Comparison of ENCODE assay signal across 26 cellular contexts in the genomic region with DNA sequence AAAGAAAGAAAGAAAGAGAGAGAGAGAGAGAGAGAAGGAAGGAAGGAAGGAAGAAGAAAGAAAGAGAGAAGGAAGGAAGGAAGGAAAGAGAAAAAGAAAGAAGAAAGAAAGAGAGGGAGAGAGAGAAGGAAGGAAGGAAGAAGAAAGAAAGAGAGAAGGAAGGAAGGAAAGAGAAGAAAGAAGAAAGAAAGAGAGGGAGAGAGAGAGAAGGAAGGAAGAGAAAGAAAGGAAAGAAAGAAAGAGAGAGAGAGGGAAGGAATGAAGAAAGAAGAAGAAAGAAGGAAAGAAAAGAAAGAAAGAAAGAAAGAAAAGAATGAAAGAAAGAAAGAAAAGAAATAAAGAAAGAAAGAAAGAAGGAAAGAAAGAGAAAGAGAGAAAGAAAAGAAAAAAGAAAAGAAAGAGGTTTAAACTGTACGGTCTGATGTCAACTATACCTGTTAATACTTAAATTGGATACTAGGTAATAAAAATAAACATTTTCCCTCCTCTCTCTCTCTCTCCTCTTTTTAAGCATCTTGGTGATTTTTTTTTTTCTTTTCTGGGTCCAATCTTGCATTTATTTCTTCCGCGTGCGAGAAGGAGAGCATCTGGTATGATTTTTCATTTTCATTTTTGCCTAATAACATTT.
"Had no signal": no experiment of that assay in that cellular context is flagged by ENCODE, and none has a peak within 500 bp of the region (broad histone marks: within the 10 kb centered on the region; RNA-seq: fewer than 3 reads in every experiment).

No MANE protein-coding gene starts in this region.

- ATAC-seq: esophagus mucosa; gastrocnemius medialis; left lobe of liver; natural killer cell; sciatic nerve; stimulated activated naive CD8-positive, alpha-beta T cell treated with anti-CD3 and anti-CD28 coated beads, Interleukin-15, amount 100 ng/mL, for 72 hours had no signal

- H3K9me3 Mint-ChIP-seq: dendritic cell treated with granulocyte-macrophage colony-stimulating factor and Interleukin-4, amounts not matched to agents 40 ng/mL and 50 ng/mL, for 4 days; endodermal cell; natural killer cell; neural crest cell; stimulated activated naive CD8-positive, alpha-beta T cell treated with anti-CD3 and anti-CD28 coated beads, Interleukin-15, amount 100 ng/mL, for 72 hours had no signal

- H3K4me3 Mint-ChIP-seq: dendritic cell treated with granulocyte-macrophage colony-stimulating factor and Interleukin-4, amounts not matched to agents 40 ng/mL and 50 ng/mL, for 4 days; endodermal cell; memory B cell; natural killer cell; neural crest cell; stimulated activated naive CD8-positive, alpha-beta T cell treated with anti-CD3 and anti-CD28 coated beads, Interleukin-15, amount 100 ng/mL, for 72 hours had no signal

- H3K36me3 Mint-ChIP-seq: memory B cell, natural killer cell had no signal

- H3K27ac ChIP-seq: colonic mucosa, epithelial cell of prostate, gastrocnemius medialis, neutrophil, parathyroid adenoma, suprapubic skin, transverse colon had no signal

- H3K9me3 ChIP-seq: colonic mucosa, gastrocnemius medialis, neutrophil, suprapubic skin, transverse colon had no signal

- H3K4me3 ChIP-seq: colonic mucosa, gastrocnemius medialis, lung, smooth muscle cell, suprapubic skin, transverse colon had no signal

- DNase-seq: colonic mucosa; effector CD8-positive, alpha-beta T cell; gastrocnemius medialis; kidney; natural killer cell; stimulated activated CD4-positive, alpha-beta T cell treated with anti-CD3 and anti-CD28 coated beads, Interleukin-12 subunit alpha, Interleukin-12 subunit beta, amount 100 ng/mL, for 4 hours; stimulated activated CD4-positive, alpha-beta T cell treated with anti-CD3 and anti-CD28 coated beads, Interleukin-1b, Interleukin-23, amount 100 ng/mL, for 48 hours; stimulated activated CD4-positive, alpha-beta T cell treated with anti-CD3 and anti-CD28 coated beads, Interleukin-4, amount 100 ng/mL, for 1 hour; stimulated activated CD8-positive, alpha-beta memory T cell treated with anti-CD3 and anti-CD28 coated beads, Interleukin-4, amount 100 ng/mL, for 48 hours; stimulated activated naive CD4-positive, alpha-beta T cell; stimulated activated naive CD8-positive, alpha-beta T cell treated with anti-CD3 and anti-CD28 coated beads, Interleukin-15, amount 100 ng/mL, for 72 hours; transverse colon had no signal

- H3K27ac Mint-ChIP-seq: dendritic cell treated with granulocyte-macrophage colony-stimulating factor and Interleukin-4, amounts not matched to agents 40 ng/mL and 50 ng/mL, for 4 days; endodermal cell; memory B cell; natural killer cell; progenitor cell of endocrine pancreas had no signal

- H3K36me3 ChIP-seq: colonic mucosa, gastrocnemius medialis, neutrophil, suprapubic skin, transverse colon had no signal

- H3K4me1 ChIP-seq: colonic mucosa, gastrocnemius medialis, parathyroid adenoma, suprapubic skin, transverse colon had no signal

- H3K4me1 Mint-ChIP-seq: memory B cell; natural killer cell; neural crest cell; stimulated activated naive CD8-positive, alpha-beta T cell treated with anti-CD3 and anti-CD28 coated beads, Interleukin-15, amount 100 ng/mL, for 72 hours had no signal

- H2AFZ ChIP-seq: parathyroid adenoma had no signal

- H3K79me2 ChIP-seq: parathyroid adenoma had no signal

- H3K4me2 ChIP-seq: smooth muscle cell had no signal

- H3K9ac ChIP-seq: parathyroid adenoma had no signal

- H3K27me3 ChIP-seq: colonic mucosa, gastrocnemius medialis had no signal
